22 cellular contexts compared by ENCODE assay signal in genomic region chr5:73319036-73319435, GRCh38.
"Had no signal": no experiment of that assay in that cellular context is flagged by ENCODE, and none has a peak within 500 bp of the region (broad histone marks: within the 10 kb centered on the region; RNA-seq: fewer than 3 reads in every experiment).

No MANE protein-coding gene starts in this region.

- H2AFZ ChIP-seq: hepatocyte, parathyroid adenoma had no signal

- H3K4me1 ChIP-seq: left lung, lower lobe of right lung, parathyroid adenoma, right atrium auricular region, right lobe of liver, uterus had no signal

- DNase-seq: kidney glomerular epithelial cell; left cardiac atrium; left lung; lower lobe of right lung; mesenchymal stem cell; naive thymus-derived CD8-positive, alpha-beta T cell; nucleus accumbens; right lobe of liver; stimulated activated CD4-positive, alpha-beta T cell treated with anti-CD3 and anti-CD28 coated beads, Interleukin-1b, Interleukin-23, amount 100 ng/mL, for 48 hours; stimulated activated CD4-positive, alpha-beta T cell treated with anti-CD3 and anti-CD28 coated beads, Interleukin-2, amount 100 ng/mL, for 48 hours; stimulated activated CD4-positive, alpha-beta T cell treated with anti-CD3 and anti-CD28 coated beads, Interleukin-4, amount 100 ng/mL, for 4 hours; stimulated activated CD8-positive, alpha-beta memory T cell treated with anti-CD3 and anti-CD28 coated beads, Interleukin-4, amount 100 ng/mL, for 48 hours; stimulated activated naive CD4-positive, alpha-beta T cell treated with Interleukin-2 at 50 U/mL for 16 hours; stimulated activated naive CD8-positive, alpha-beta T cell treated with anti-CD3 and anti-CD28 coated beads, Interleukin-15, amount 100 ng/mL, for 72 hours; substantia nigra; uterus had no signal

- H3K9ac ChIP-seq: parathyroid adenoma had no signal

- ATAC-seq: left cardiac atrium; left lung; lower lobe of right lung; naive thymus-derived CD8-positive, alpha-beta T cell; right lobe of liver; stimulated activated memory B cell treated with anti-CD40 and anti-IgM and Interleukin-4, amounts not matched to agents 10 μg/mL and 1 μg/mL and 100 μg/mL, for 72 hours; stimulated activated naive CD8-positive, alpha-beta T cell treated with anti-CD3 and anti-CD28 coated beads, Interleukin-15, amount 100 ng/mL, for 72 hours had no signal

- H3K27me3 ChIP-seq: tibial nerve had no signal

- H3K4me2 ChIP-seq: hepatocyte, smooth muscle cell had no signal

- H3K36me3 ChIP-seq: left lung, lower lobe of right lung, right atrium auricular region, right lobe of liver, tibial nerve, uterus had no signal

- H3K4me3 ChIP-seq: hepatocyte, left lung, lower lobe of right lung, right atrium auricular region, right lobe of liver, smooth muscle cell, tibial nerve, uterus had no signal

- H3K79me2 ChIP-seq: hepatocyte, parathyroid adenoma had no signal

- H3K27ac ChIP-seq: hepatocyte, left lung, lower lobe of right lung, parathyroid adenoma, right atrium auricular region, right lobe of liver, tibial nerve, uterus had no signal

- H3K9me3 ChIP-seq: left lung, lower lobe of right lung, right atrium auricular region, right lobe of liver, tibial nerve, uterus had no signal
